In the genomic region with DNA sequence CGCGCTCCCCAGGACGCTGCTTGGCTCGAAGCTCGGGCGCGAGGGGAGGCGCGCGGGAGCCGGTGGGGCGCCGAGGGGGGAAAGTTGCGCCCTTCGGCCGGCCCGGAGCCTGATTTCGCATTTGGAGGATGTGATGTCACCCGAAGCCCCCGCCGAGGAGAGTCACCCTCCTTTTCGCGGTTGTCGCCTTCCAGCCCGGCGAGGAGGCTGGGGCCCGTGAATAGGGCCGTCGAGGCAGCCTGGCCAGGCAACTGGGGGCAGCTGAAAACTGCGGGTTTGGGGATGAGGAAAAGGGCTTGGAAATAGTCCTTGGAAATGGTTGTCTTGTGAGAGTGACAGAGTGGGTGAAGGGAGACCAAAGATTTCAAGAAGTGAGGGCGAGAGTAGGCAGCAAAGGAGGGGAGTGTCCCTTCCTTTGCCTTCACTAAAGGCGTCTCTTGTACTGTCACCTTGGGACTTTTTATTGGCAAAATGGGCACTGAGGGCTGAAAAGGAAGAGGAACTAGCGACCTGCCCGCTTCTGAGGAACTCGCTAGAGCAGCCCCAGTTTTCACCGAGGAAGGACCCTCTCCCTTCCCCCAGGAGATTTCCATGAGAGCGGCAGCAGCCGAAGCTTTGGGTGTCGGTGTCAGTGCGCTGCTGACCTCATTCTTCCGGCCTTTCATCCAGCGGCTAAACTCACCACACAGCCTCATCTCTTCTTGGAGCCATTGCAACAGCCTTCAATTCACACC, we compare ENCODE assay signal across 9 cellular contexts. TPM values are rescaled to one million over a fixed set of nuclear protein-coding genes. Genes with fewer than 3 reads are reported as not detected.
DNase-seq lines count a peak whose midpoint lies in the region; ATAC-seq, FAIRE-seq and TF ChIP-seq lines count a peak whose summit lies in the region.
"Had no signal": no experiment of that assay in that cellular context is flagged by ENCODE, and none has a peak within 500 bp of the region (broad histone marks: within the 10 kb centered on the region; RNA-seq: fewer than 3 reads in every experiment).

CD8A (minus strand) TSS at position 86 of the 734 bp plus-strand sequence. CDS start 88 bp downstream, outside the sequence.

- ATAC-seq in HG03354 (IDR thresholded peaks at IDR 0.05; ENCODE audit: poor library complexity, severe bottlenecking, unreplicated experiment), result no peak

- peaks cover 7% of the 10 kb centered on the region; the same call in 1 of the 2 replicates for H3K4me1 ChIP-seq in HUES64 (ENCODE audit: insufficient read depth, low read length)
- no peaks in the 10 kb centered on the region for H3K4me1 ChIP-seq in astrocyte (ENCODE audit: insufficient read depth, low read length)

- FAIRE-seq in astrocyte (lab: Jason Lieb, UNC) (no peak), RCC 7860 (lab: Jason Lieb, UNC) (no peak)
- FAIRE-seq: GM18507 had no signal

- peaks cover 13% of the 10 kb centered on the region for H3K9me3 Mint-ChIP-seq in astrocyte (ENCODE audit: unreplicated experiment)
- peaks cover 9% of the 10 kb centered on the region for H3K9me3 Mint-ChIP-seq in mesothelial cell of epicardium

- no peak within 1 kb of the TSS for H3K4me3 Mint-ChIP-seq in astrocyte (ENCODE audit: unreplicated experiment)
- H3K4me3 Mint-ChIP-seq in mesothelial cell of epicardium, result peak within 1 kb of the TSS; percentile 43

- no peaks in the 10 kb centered on the region for H3K79me2 ChIP-seq in astrocyte (ENCODE audit: insufficient read depth, low read length)

- H3K27me3 Mint-ChIP-seq in astrocyte (ENCODE audit: low read depth, unreplicated experiment), result peaks cover 73% of the 10 kb centered on the region
- H3K27me3 Mint-ChIP-seq in mesothelial cell of epicardium (ENCODE audit: low read depth), result peaks cover 95% of the 10 kb centered on the region

- H3K36me3 ChIP-seq in HUES64 (ENCODE audit: insufficient read depth, low read length) (no peaks in the 10 kb centered on the region), astrocyte (ENCODE audit: insufficient read depth, low read length) (no peaks in the 10 kb centered on the region)

- no peak within 1 kb of the TSS; the same call in 1 of the 2 replicates for H3K4me3 ChIP-seq in AG10803 (ENCODE audit: low read length)
- peak within 1 kb of the TSS; percentile 38 for H3K4me3 ChIP-seq in HUES64 (ENCODE audit: low read length)
- no peak within 1 kb of the TSS for H3K4me3 ChIP-seq in astrocyte (ENCODE audit: insufficient read depth, low read depth, low read length)

- H3K27me3 ChIP-seq in HUES64 (ENCODE audit: insufficient read depth, low read length) (peaks cover 83% of the 10 kb centered on the region), astrocyte (ENCODE audit: insufficient read depth, low read length) (peaks cover 62% of the 10 kb centered on the region)

- peak; percentile 21 for DNase-seq in AG10803 (ENCODE audit: low read depth)
- DNase-seq in astrocyte (ENCODE audit: low read depth), result no peak
- DNase-seq in mesothelial cell of epicardium (ENCODE audit: low spot score in 2 of 2, unreplicated experiment in 2 of 2), result no peak
- DNase-seq in hippocampal formation (lab: John Stamatoyannopoulos, UW), result no peak
- no peak for DNase-seq in RCC 7860 (ENCODE audit: low spot score)
- DNase-seq in cerebellum (ENCODE audit: low spot score), result no peak

- H3K27ac Mint-ChIP-seq in astrocyte (ENCODE audit: unreplicated experiment) (no peak within 1 kb of the TSS), mesothelial cell of epicardium (no peak within 1 kb of the TSS)

- WGBS in HUES64, result 3% methylated on average over 42 of the region's 42 CpGs

- peaks cover 4% of the 10 kb centered on the region; the same call in 1 of the 2 replicates for H3K9me3 ChIP-seq in HUES64 (ENCODE audit: insufficient read depth, low read depth, low read length)
- peaks cover 7% of the 10 kb centered on the region for H3K9me3 ChIP-seq in astrocyte (ENCODE audit: insufficient read depth, low read depth, low read length)

- H3K4me2 ChIP-seq in astrocyte (ENCODE audit: low read length), result peak within 1 kb of the TSS; percentile 58

- peak within 1 kb of the TSS; percentile 1 for H2AFZ ChIP-seq in astrocyte (ENCODE audit: low read depth, low read length)

- no peak within 1 kb of the TSS for H3K27ac ChIP-seq in HUES64 (ENCODE audit: low read depth, low read length)
- H3K27ac ChIP-seq in astrocyte (ENCODE audit: low read depth, low read length), result no peak within 1 kb of the TSS

- peaks cover 5% of the 10 kb centered on the region for H3K4me1 Mint-ChIP-seq in astrocyte (ENCODE audit: low read depth, unreplicated experiment)
- peaks cover 26% of the 10 kb centered on the region for H3K4me1 Mint-ChIP-seq in mesothelial cell of epicardium

- H4K20me1 ChIP-seq in astrocyte (ENCODE audit: insufficient read depth, low read length), result no peaks in the 10 kb centered on the region

- peaks cover 5% of the 10 kb centered on the region for H3K36me3 Mint-ChIP-seq in astrocyte (ENCODE audit: low read depth, unreplicated experiment)
- peaks cover 3% of the 10 kb centered on the region for H3K36me3 Mint-ChIP-seq in mesothelial cell of epicardium

- H3K9ac ChIP-seq in HUES64 (ENCODE audit: low read depth, low read length), result no peak within 1 kb of the TSS
- no peak within 1 kb of the TSS for H3K9ac ChIP-seq in astrocyte (ENCODE audit: low read length)

- no peak for TF ChIP-seq CTCF in AG10803 (conservative IDR thresholded peaks at IDR 0.05; ENCODE audit: low read length)
- no peak for TF ChIP-seq CTCF in astrocyte (IDR thresholded peaks at IDR 0.05; ENCODE audit: insufficient read depth, low read depth, low read length)
- no peak for TF ChIP-seq CTCF in mesothelial cell of epicardium (IDR thresholded peaks at IDR 0.05; ENCODE audit: unreplicated experiment)

RNA-seq across cellular contexts. Expression of gene CD8A, which starts in this region (rescaled TPM):
- polyA plus RNA-seq in HUES64 (2013, experiment 1 of 2), result 0.15 TPM
- 0.19 TPM for polyA plus RNA-seq in HUES64 (2013, experiment 2 of 2)
- total RNA-seq in astrocyte (0.14 TPM in 1 of 2 replicates, not detected in the other), mesothelial cell of epicardium (0.31 to 0.38 TPM (median 0.36 TPM) in 3 replicates), cerebellum (1.5 TPM)
